In the genomic region with DNA sequence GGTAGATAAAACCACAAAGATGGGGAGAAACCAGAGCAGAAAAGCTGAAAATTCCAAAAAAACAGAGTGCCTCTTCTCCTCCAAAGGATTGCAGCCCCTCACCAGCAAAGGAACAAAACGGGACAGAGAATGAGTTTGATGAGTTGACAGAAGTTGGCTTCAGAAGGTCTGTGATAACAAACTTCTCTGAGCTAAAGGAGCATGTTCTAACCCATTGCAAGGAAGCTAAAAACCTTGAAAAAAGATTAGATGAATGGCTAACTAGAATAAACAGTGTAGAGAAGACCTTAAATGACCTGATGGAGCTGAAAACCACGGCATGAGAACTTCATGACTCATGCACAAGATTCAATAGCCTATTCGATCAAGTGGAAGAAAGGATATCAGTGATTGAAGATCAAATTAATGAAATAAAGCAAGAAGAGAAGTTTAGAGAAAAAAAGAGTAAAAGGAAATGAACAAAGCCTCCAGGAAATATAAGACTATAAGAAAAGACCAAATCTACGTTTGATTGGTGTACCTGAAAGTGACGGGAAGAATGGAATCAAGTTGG, we compare ENCODE assay signal across 1 cellular context.
TF ChIP-seq lines count a peak whose summit lies in the region.

No MANE protein-coding gene starts in this region.

TF ChIP-seq in HepG2, 621 proteins besides CTCF, POLR2A, EP300 and RAD21:
- TF ChIP-seq HNF4A (CRISPR knock-in tag; IDR thresholded peaks at IDR 0.05) = 0 out of 2 replicates have a peak, but pooled peaks have one; percentile 46
- TF ChIP-seq ARID2 (CRISPR knock-in tag; IDR thresholded peaks at IDR 0.05; ENCODE audit: borderline replicate concordance) = 0 out of 2 replicates have a peak, but pooled peaks have one; percentile 6
- 0 out of 2 replicates have a peak, but pooled peaks have one; percentile 37 for TF ChIP-seq CREB3 (CRISPR knock-in tag; IDR thresholded peaks at IDR 0.05)
- 0 out of 2 replicates have a peak, but pooled peaks have one; percentile 61 for TF ChIP-seq ZFAT (CRISPR knock-in tag; conservative IDR thresholded peaks at IDR 0.05)
- TF ChIP-seq RXRB (CRISPR knock-in tag; IDR thresholded peaks at IDR 0.05; ENCODE audit: borderline replicate concordance) = peak; percentile 57; the same call in 1 of the 2 replicates
- TF ChIP-seq MTERF4 (CRISPR knock-in tag; IDR thresholded peaks at IDR 0.05) = 0 out of 2 replicates have a peak, but pooled peaks have one; percentile 50
- TF ChIP-seq ZNF335 (CRISPR knock-in tag; IDR thresholded peaks at IDR 0.05) = 0 out of 2 replicates have a peak, but pooled peaks have one; percentile 11
- TF ChIP-seq TFE3 (CRISPR knock-in tag; IDR thresholded peaks at IDR 0.05) = 0 out of 2 replicates have a peak, but pooled peaks have one; percentile 30
- peak; percentile 40 for TF ChIP-seq PHF5A (CRISPR knock-in tag; IDR thresholded peaks at IDR 0.05; ENCODE audit: low read depth, unreplicated experiment)
- TF ChIP-seq ZNF12 (CRISPR knock-in tag; IDR thresholded peaks at IDR 0.05) = 0 out of 2 replicates have a peak, but pooled peaks have one; percentile 9
- peak; percentile 12; the same call in 1 of the 2 replicates for TF ChIP-seq HMG20A (CRISPR knock-in tag; IDR thresholded peaks at IDR 0.05; ENCODE audit: borderline replicate concordance)
- TF ChIP-seq, protein P1, sequence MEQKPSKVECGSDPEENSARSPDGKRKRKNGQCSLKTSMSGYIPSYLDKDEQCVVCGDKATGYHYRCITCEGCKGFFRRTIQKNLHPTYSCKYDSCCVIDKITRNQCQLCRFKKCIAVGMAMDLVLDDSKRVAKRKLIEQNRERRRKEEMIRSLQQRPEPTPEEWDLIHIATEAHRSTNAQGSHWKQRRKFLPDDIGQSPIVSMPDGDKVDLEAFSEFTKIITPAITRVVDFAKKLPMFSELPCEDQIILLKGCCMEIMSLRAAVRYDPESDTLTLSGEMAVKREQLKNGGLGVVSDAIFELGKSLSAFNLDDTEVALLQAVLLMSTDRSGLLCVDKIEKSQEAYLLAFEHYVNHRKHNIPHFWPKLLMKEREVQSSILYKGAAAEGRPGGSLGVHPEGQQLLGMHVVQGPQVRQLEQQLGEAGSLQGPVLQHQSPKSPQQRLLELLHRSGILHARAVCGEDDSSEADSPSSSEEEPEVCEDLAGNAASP (CRISPR knock-in tag; IDR thresholded peaks at IDR 0.05; ENCODE audit: borderline replicate concordance) = peak; percentile 91; the same call in 1 of the 2 replicates
- TF ChIP-seq SP5 (CRISPR knock-in tag; IDR thresholded peaks at IDR 0.05; ENCODE audit: borderline replicate concordance, low read depth) = 0 out of 2 replicates have a peak, but pooled peaks have one; percentile 16
- peak; percentile 11; the same call in 1 of the 2 replicates for TF ChIP-seq FOSL2 (CRISPR knock-in tag; IDR thresholded peaks at IDR 0.05)
- peak; percentile 45; the same call in 1 of the 2 replicates for TF ChIP-seq MED13 (CRISPR knock-in tag; IDR thresholded peaks at IDR 0.05)
